ENCODE assay signal across 8 cellular contexts in genomic region chr6:158031445-158032353, GRCh38. TPM values are rescaled to one million over a fixed set of nuclear protein-coding genes. Genes with fewer than 3 reads are reported as not detected.
DNase-seq lines count a peak whose midpoint lies in the region; ATAC-seq and TF ChIP-seq lines count a peak whose summit lies in the region.

No MANE protein-coding gene starts in this region.

- TF ChIP-seq CTCF in body of pancreas (IDR thresholded peaks at IDR 0.05) (no peak), lung (IDR thresholded peaks at IDR 0.05; ENCODE audit: control extremely low read depth, extremely low read depth) (no peak), vagina (IDR thresholded peaks at IDR 0.05) (no peak)

- no peak for TF ChIP-seq POLR2A in body of pancreas (IDR thresholded peaks at IDR 0.05)
- TF ChIP-seq POLR2A in vagina (IDR thresholded peaks at IDR 0.05): no peak

- no peak overlapping the region for H3K4me3 ChIP-seq in SJCRH30
- H3K4me3 ChIP-seq in body of pancreas: no peak overlapping the region
- no peak overlapping the region for H3K4me3 ChIP-seq in lung
- no peak overlapping the region for H3K4me3 ChIP-seq in vagina

- DNase-seq in AG20443 (ENCODE audit: low spot score) (peak; percentile 90), H4 (ENCODE audit: low spot score) (peak; percentile 72), SJCRH30 (peak; percentile 75 to 79), body of pancreas (peak in 2 of 4 donors; percentile 33 to 60), lung (ENCODE audit: low spot score) (peak; percentile 41), vagina (ENCODE audit: extremely low spot score in 2 of 2) (no peak), NCI-H82 treated with DMSO at 0.1 percent for 48 hours (lab: John Stamatoyannopoulos, UW; ENCODE audit: unreplicated experiment) (no peak)

- H3K27ac ChIP-seq in SJCRH30 (peak overlapping the region; percentile 86), body of pancreas (peak overlapping the region in 2 of 4 donors; percentile 24 to 47), lung (ENCODE audit: low read depth in 1 of 2, low read length in 1 of 2) (peak overlapping the region; percentile 50 to 67), vagina (peak overlapping the region; percentile 79)

- intact Hi-C loops in body of pancreas (cut with DNase I): no loop called here
- intact Hi-C loops in vagina (cut with DNase I): no loop called here

- peaks cover 49% of the 10 kb centered on the region for H3K4me1 ChIP-seq in SJCRH30
- H3K4me1 ChIP-seq in body of pancreas: peaks cover 49% of the 10 kb centered on the region
- peaks cover 14 to 17% of the 10 kb centered on the region in 2 donors for H3K4me1 ChIP-seq in lung (ENCODE audit: control insufficient read depth in 2 of 2, insufficient read depth in 2 of 2, low read length in 2 of 2)
- peaks cover 36% of the 10 kb centered on the region for H3K4me1 ChIP-seq in vagina

- H3K36me3 ChIP-seq in SJCRH30 (peaks cover 28% of the 10 kb centered on the region), body of pancreas (replicated peaks in 1 of 2; ENCODE audit: insufficient read depth in 1 of 2, low read depth in 2 of 2) (no peaks in the 10 kb centered on the region), lung (ENCODE audit: control insufficient read depth in 2 of 2, insufficient read depth in 2 of 2, low read length in 2 of 2) (no peaks in the 10 kb centered on the region), vagina (no peaks in the 10 kb centered on the region)

- ATAC-seq in body of pancreas (peak; percentile 21), lung (ENCODE audit: insufficient read depth, low FRiP score) (peak; percentile 76), GM21526 (IDR thresholded peaks at IDR 0.05; ENCODE audit: low FRiP score, unreplicated experiment) (no peak)

- H3K27me3 ChIP-seq in SJCRH30 (no peaks in the 10 kb centered on the region), body of pancreas (no peaks in the 10 kb centered on the region), lung (ENCODE audit: control insufficient read depth, insufficient read depth) (no peaks in the 10 kb centered on the region), vagina (no peaks in the 10 kb centered on the region)

- WGBS in body of pancreas, 2 donors: 57 to 75% methylated on average over 13 to 18 of the region's 19 CpGs
- WGBS in lung, 2 donors: 53 to 56% methylated on average over 19 of the region's 19 CpGs

- no peaks in the 10 kb centered on the region for H3K9me3 ChIP-seq in SJCRH30 (replicated peaks)
- no peaks in the 10 kb centered on the region for H3K9me3 ChIP-seq in body of pancreas
- H3K9me3 ChIP-seq in lung (ENCODE audit: control insufficient read depth in 2 of 2, insufficient read depth in 1 of 2, low read length in 1 of 2): no peaks in the 10 kb centered on the region
- H3K9me3 ChIP-seq in vagina: no peaks in the 10 kb centered on the region

RNA-seq across cellular contexts. Expression of gene SYNJ2, which starts 50.0 kb away (rescaled TPM):
- 20.6 and 23.6 TPM in 2 replicates for total RNA-seq in H4 (2014; rRNA removed; shearing (Covaris generic))
- total RNA-seq in SJCRH30 (2014; rRNA removed; shearing (Covaris generic)): 32.5 and 33.4 TPM in 2 replicates
- total RNA-seq in body of pancreas: 10 to 100 TPM; 12.2 to 14.8 TPM
- 1 to 10 TPM; 5.7 to 8.8 TPM for total RNA-seq in lung
- polyA plus RNA-seq in lung: 1 to 10 TPM; 3.4 to 4.0 TPM
- 8.3 TPM for total RNA-seq in vagina

Comparison
In these comparisons a context has a peak if more than half of its experiments do, and no peak if none do; other contexts are left out.
1. DNase-seq: peak in AG20443 (single experiment), H4 (single experiment), SJCRH30 (2 of 2) and lung (single experiment); none in vagina (0 of 2) and NCI-H82 treated with DMSO at 0.1 percent for 48 hours (single experiment).